In genomic region chr7:93228302-93228701, GRCh38 we compare ENCODE assay signal across 8 cellular contexts. TPM values are rescaled to one million over a fixed set of nuclear protein-coding genes. Genes with fewer than 3 reads are reported as not detected.
DNase-seq lines count a peak whose midpoint lies in the region; ATAC-seq and TF ChIP-seq lines count a peak whose summit lies in the region.

No MANE protein-coding gene starts in this region.

- H3K4me1 ChIP-seq in GM23338 (ENCODE audit: insufficient read depth) = no peaks in the 10 kb centered on the region

- H2AFZ ChIP-seq in GM23338 = peak overlapping the region; percentile 33; the same call in 1 of the 2 replicates

- no peak overlapping the region for H3K4me2 ChIP-seq in GM23338

- no peak for ATAC-seq in GM23338

- H3F3A ChIP-seq in GM23338 (replicated peaks; ENCODE audit: low read depth) = no peaks in the 10 kb centered on the region

- H3K27me3 ChIP-seq in GM23338 (ENCODE audit: insufficient read depth) = no peaks in the 10 kb centered on the region

- H3K4me3 ChIP-seq in GM23338 (no peak overlapping the region), fibroblast of villous mesenchyme (ENCODE audit: low read depth, low read length) (no peak overlapping the region)

- no peak overlapping the region for H3K4me3 Mint-ChIP-seq in GM23338
- H3K4me3 Mint-ChIP-seq in T-helper 2 cell treated with Interferon-gamma antibody and Interleukin-4, amounts not matched to agents 5 μg/mL and 100 μg/mL, for 36 hours = no peak overlapping the region

- no peaks in the 10 kb centered on the region for H3K27me3 Mint-ChIP-seq in GM23338 (ENCODE audit: insufficient read depth, low read depth, poor library complexity)
- peaks cover 27% of the 10 kb centered on the region for H3K27me3 Mint-ChIP-seq in T-helper 2 cell treated with Interferon-gamma antibody and Interleukin-4, amounts not matched to agents 5 μg/mL and 100 μg/mL, for 36 hours (ENCODE audit: low read depth)

- DNase-seq in DMS53 treated with DMSO at 0.1 percent for 48 hours (lab: John Stamatoyannopoulos, UW; ENCODE audit: unreplicated experiment) = peak; percentile 89
- peak; percentile 80 for DNase-seq in GM23338 (ENCODE audit: low spot score)
- peak; percentile 78 to 86 for DNase-seq in NCI-H2081 (lab: John Stamatoyannopoulos, UW)
- no peak for DNase-seq in T-helper 2 cell treated with Interferon-gamma antibody and Interleukin-4, amounts not matched to agents 5 μg/mL and 100 μg/mL, for 36 hours (ENCODE audit: low spot score)
- DNase-seq in fibroblast of villous mesenchyme (ENCODE audit: low read depth) = peak; percentile 75
- peak; percentile 32 for DNase-seq in pulmonary artery endothelial cell (ENCODE audit: low read depth, low spot score)
- DNase-seq in stimulated activated CD8-positive, alpha-beta memory T cell treated with anti-CD3 and anti-CD28 coated beads, Interleukin-4, amount 100 ng/mL, for 48 hours = no peak
- no peak for DNase-seq in activated CD4-positive, alpha-beta T cell treated with anti-CD3 and anti-CD28 coated beads for 1 hour

- H3K27ac Mint-ChIP-seq in GM23338 = peak overlapping the region; percentile 83
- peak overlapping the region; percentile 28 for H3K27ac Mint-ChIP-seq in T-helper 2 cell treated with Interferon-gamma antibody and Interleukin-4, amounts not matched to agents 5 μg/mL and 100 μg/mL, for 36 hours

- H3K9me3 Mint-ChIP-seq in GM23338 = no peaks in the 10 kb centered on the region
- H3K9me3 Mint-ChIP-seq in T-helper 2 cell treated with Interferon-gamma antibody and Interleukin-4, amounts not matched to agents 5 μg/mL and 100 μg/mL, for 36 hours = no peaks in the 10 kb centered on the region

- no peaks in the 10 kb centered on the region for H3K4me1 Mint-ChIP-seq in GM23338
- peaks cover 20% of the 10 kb centered on the region for H3K4me1 Mint-ChIP-seq in T-helper 2 cell treated with Interferon-gamma antibody and Interleukin-4, amounts not matched to agents 5 μg/mL and 100 μg/mL, for 36 hours (ENCODE audit: low read depth)

- H3K36me3 ChIP-seq in GM23338 (ENCODE audit: insufficient read depth) = no peaks in the 10 kb centered on the region

- no peaks in the 10 kb centered on the region for H3K36me3 Mint-ChIP-seq in GM23338 (ENCODE audit: low read depth)
- no peaks in the 10 kb centered on the region for H3K36me3 Mint-ChIP-seq in T-helper 2 cell treated with Interferon-gamma antibody and Interleukin-4, amounts not matched to agents 5 μg/mL and 100 μg/mL, for 36 hours (ENCODE audit: low read depth)

- no peak overlapping the region for H3K27ac ChIP-seq in GM23338 (ENCODE audit: low read depth)

- H3K9me2 ChIP-seq in GM23338 (ENCODE audit: insufficient read depth) = no peaks in the 10 kb centered on the region

- peaks cover 7% of the 10 kb centered on the region; the same call in 1 of the 2 replicates for H3K79me2 ChIP-seq in GM23338 (replicated peaks; ENCODE audit: insufficient read depth)

- H4K20me1 ChIP-seq in GM23338 (replicated peaks; ENCODE audit: insufficient read depth) = no peaks in the 10 kb centered on the region

- TF ChIP-seq CTCF in GM23338 (conservative IDR thresholded peaks at IDR 0.05; ENCODE audit: low read depth in 2 of 2) (peak; percentile 68 to 86), fibroblast of villous mesenchyme (IDR thresholded peaks at IDR 0.05; ENCODE audit: insufficient read depth, low read depth, low read length) (peak; percentile 70)

TF ChIP-seq in GM23338, 12 proteins besides CTCF, POLR2A, EP300 and RAD21 (continues in another document):
- TF ChIP-seq JUNB (IDR thresholded peaks at IDR 0.05; ENCODE audit: unreplicated experiment) (no peak), ZNF331 (CRISPR knock-in tag; IDR thresholded peaks at IDR 0.05; ENCODE audit: low read depth) (no peak), EZH2phosphoT487 (IDR thresholded peaks at IDR 0.05; ENCODE audit: unreplicated experiment) (no peak), POLR2AphosphoS5 (IDR thresholded peaks at IDR 0.05; ENCODE audit: low read depth) (no peak), ZNF114 (CRISPR knock-in tag; IDR thresholded peaks at IDR 0.05) (no peak), ETS1 (IDR thresholded peaks at IDR 0.05) (no peak), ZNF462 (CRISPR knock-in tag; IDR thresholded peaks at IDR 0.05) (no peak)

RNA-seq across cellular contexts. Expression of gene HEPACAM2, which starts 2.0 kb away (rescaled TPM):
- total RNA-seq in GM23338 (2014; rRNA removed; shearing (Covaris generic)) = not detected in 2 replicates
- polyA plus RNA-seq in GM23338 (2016; fragmentation: Nextera tagmentation; extraction: Ambion mirVana) = not detected in 2 replicates
- not detected in 2 replicates for total RNA-seq in fibroblast of villous mesenchyme
- 0.07 TPM in 1 of 2 replicates, not detected in the other for total RNA-seq in pulmonary artery endothelial cell

RNA-seq across cellular contexts. Expression of gene VPS50, which starts 3.9 kb away (rescaled TPM):
- total RNA-seq in GM23338 (2014; rRNA removed; shearing (Covaris generic)) = 12.3 and 20.5 TPM in 2 replicates
- 3.2 and 4.3 TPM in 2 replicates for polyA plus RNA-seq in GM23338 (2016; fragmentation: Nextera tagmentation; extraction: Ambion mirVana)
- total RNA-seq in fibroblast of villous mesenchyme (28.3 and 45.8 TPM in 2 replicates), pulmonary artery endothelial cell (26.8 and 41.4 TPM in 2 replicates)

Comparison
In these comparisons a context has a peak if more than half of its experiments do, and no peak if none do; other contexts are left out.
1. DNase-seq: peak in DMS53 treated with DMSO at 0.1 percent for 48 hours (single experiment), GM23338 (single experiment), NCI-H2081 (2 of 2), fibroblast of villous mesenchyme (single experiment) and pulmonary artery endothelial cell (single experiment); none in T-helper 2 cell treated with Interferon-gamma antibody and Interleukin-4, amounts not matched to agents 5 μg/mL and 100 μg/mL, for 36 hours (single experiment), stimulated activated CD8-positive, alpha-beta memory T cell treated with anti-CD3 and anti-CD28 coated beads, Interleukin-4, amount 100 ng/mL, for 48 hours (single experiment) and activated CD4-positive, alpha-beta T cell treated with anti-CD3 and anti-CD28 coated beads for 1 hour (single experiment).